8 cellular contexts compared by ENCODE assay signal in the genomic region with DNA sequence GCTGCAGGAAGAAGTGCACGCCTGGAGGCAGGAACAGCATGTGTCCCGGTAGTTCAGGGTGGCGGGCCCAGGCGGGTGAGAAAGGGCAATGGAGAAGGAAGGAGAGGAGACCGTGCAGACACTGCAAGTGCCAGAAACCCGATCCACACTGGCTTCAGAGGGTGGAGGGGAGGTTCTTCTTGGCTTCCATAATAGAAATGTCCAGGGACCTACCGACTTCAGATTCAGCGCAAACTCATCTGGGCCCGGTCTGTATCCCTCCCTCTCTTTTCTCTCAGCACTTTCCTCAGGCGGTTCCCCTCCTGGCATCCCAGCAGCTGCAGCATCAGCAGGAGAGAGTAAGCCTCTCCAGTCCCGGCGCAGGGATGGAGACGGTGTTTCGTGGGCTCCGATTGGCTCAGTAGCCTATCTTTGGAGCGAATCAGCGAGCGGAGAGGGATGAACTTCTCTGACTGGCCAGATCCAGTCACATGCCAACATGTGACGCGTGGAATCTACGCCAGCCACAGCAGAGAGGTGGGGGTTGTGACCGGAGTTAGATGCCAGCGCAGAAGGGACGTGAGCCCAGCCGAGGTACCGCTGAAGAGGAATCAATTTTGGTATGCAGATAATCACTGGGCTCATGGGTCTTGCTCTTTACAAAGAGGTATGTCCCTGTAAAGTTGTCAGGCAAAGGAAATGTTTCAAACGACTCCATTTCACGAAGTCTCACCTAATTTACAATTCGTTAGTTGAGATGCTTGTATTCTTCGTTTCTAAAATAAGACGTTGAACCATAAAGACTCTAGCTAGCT. TPM values are rescaled to one million over a fixed set of nuclear protein-coding genes. Genes with fewer than 3 reads are reported as not detected.
DNase-seq lines count a peak whose midpoint lies in the region; ATAC-seq, FAIRE-seq and TF ChIP-seq lines count a peak whose summit lies in the region.

No MANE protein-coding gene starts in this region.

- H3K27ac ChIP-seq in AG04450 (ENCODE audit: low read depth, low read length) (peak overlapping the region; percentile 61), WERI-Rb-1 (peak overlapping the region; percentile 43; the same call in 1 of the 2 replicates), skin epidermis (peak overlapping the region in 20 of 21 experiments; percentile 12 to 80 (median 60))

- DNase-seq in AG04450 (ENCODE audit: low read depth, low spot score) (peak; percentile 87), NCI-H2196 treated with DMSO at 0.1 percent for 48 hours (lab: John Stamatoyannopoulos, UW; ENCODE audit: unreplicated experiment) (peak; percentile 67), WERI-Rb-1 (peak; percentile 92), bronchial epithelial cell (ENCODE audit: low read depth) (peak; percentile 92), iPS-NIHi11 (ENCODE audit: low spot score) (peak; percentile 92)

- CTCF ChIA-PET in AG04450 (lab: Charles Lee) = no interaction called here

- ATAC-seq in GM18907 (IDR thresholded peaks at IDR 0.05; ENCODE audit: unreplicated experiment) (peak; percentile 72), HG03139 (IDR thresholded peaks at IDR 0.05; ENCODE audit: unreplicated experiment) (peak; percentile 63)

- peak; percentile 36 for FAIRE-seq in bronchial epithelial cell (lab: Jason Lieb, UNC)

- H3K36me3 ChIP-seq in WERI-Rb-1 (peaks cover 10% of the 10 kb centered on the region), bronchial epithelial cell (ENCODE audit: control insufficient read depth, insufficient read depth, low read length) (no peaks in the 10 kb centered on the region)

- H3K27me3 ChIP-seq in AG04450 (ENCODE audit: control insufficient read depth, insufficient read depth, low read length) (no peaks in the 10 kb centered on the region), WERI-Rb-1 (ENCODE audit: insufficient read depth, low read depth, severe bottlenecking) (no peaks in the 10 kb centered on the region), bronchial epithelial cell (ENCODE audit: control insufficient read depth, insufficient read depth, low read length) (no peaks in the 10 kb centered on the region)

- H3K4me3 ChIP-seq in AG04450 (ENCODE audit: low read depth, low read length) (peak overlapping the region; percentile 80), WERI-Rb-1 (ENCODE audit: low read depth, low read length) (peak overlapping the region; percentile 72), bronchial epithelial cell (ENCODE audit: low read depth, low read length) (peak overlapping the region; percentile 48), skin epidermis (peak overlapping the region; percentile 36 to 55 (median 42))

- TF ChIP-seq CTCF in AG04450 (IDR thresholded peaks at IDR 0.05; ENCODE audit: low read depth, low read length) = no peak
- TF ChIP-seq CTCF in WERI-Rb-1 (IDR thresholded peaks at IDR 0.05; ENCODE audit: low read depth, low read length) = no peak
- TF ChIP-seq CTCF in bronchial epithelial cell (IDR thresholded peaks at IDR 0.05; ENCODE audit: insufficient read depth, low read length, severe bottlenecking) = no peak

- H3K9me3 ChIP-seq in AG04450 (ENCODE audit: control insufficient read depth, insufficient read depth, low read length) (no peaks in the 10 kb centered on the region; the same call in 1 of the 2 replicates), WERI-Rb-1 (ENCODE audit: severe bottlenecking) (no peaks in the 10 kb centered on the region)

- POLR2A ChIA-PET in AG04450 (lab: Yijun Ruan, JAX) = no interaction called here

RNA-seq across cellular contexts. Expression of a gene that starts 1.9 kb away (rescaled TPM):
- 27.3 and 33.9 TPM in 2 replicates for polyA plus RNA-seq in AG04450 (2011; rRNA removed)
- polyA minus RNA-seq in AG04450 (2011; rRNA and poly(A)+ RNA removed) = 21.5 and 30.9 TPM in 2 replicates
- total RNA-seq in bronchial epithelial cell = 36.9 and 46.5 TPM in 2 replicates

Comparison
In these comparisons a context has a peak if more than half of its experiments do, and no peak if none do; other contexts are left out.
1. Peak in every context shown above with its lines: DNase-seq, ATAC-seq, H3K4me3 ChIP-seq and H3K27ac ChIP-seq.